35 cellular contexts compared by ENCODE assay signal in the genomic region with DNA sequence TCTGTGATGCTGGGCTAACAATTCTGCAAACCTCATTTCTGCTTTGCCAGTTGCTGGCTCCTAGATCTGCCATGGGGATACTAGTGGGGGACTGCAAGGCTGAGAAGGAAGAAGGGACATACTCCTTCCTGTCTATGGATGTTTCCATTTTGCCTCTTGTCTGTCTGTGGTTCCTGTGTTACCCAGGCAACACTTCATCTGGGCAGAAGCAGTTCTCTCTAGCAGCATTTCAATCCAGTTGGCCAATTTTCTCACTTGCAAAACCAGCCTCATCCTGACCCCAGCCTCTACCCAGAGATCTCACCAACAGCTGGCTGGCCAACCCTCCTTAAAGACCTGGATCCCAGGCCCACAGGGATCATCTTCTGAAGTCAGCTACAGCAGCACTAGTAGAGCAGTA.
"Had no signal": no experiment of that assay in that cellular context is flagged by ENCODE, and none has a peak within 500 bp of the region (broad histone marks: within the 10 kb centered on the region; RNA-seq: fewer than 3 reads in every experiment).

No MANE protein-coding gene starts in this region.

- H3K27me3 ChIP-seq: adrenal gland, body of pancreas, brain microvascular endothelial cell, breast epithelium had no signal

- FAIRE-seq: astrocyte had no signal

- H3K36me3 ChIP-seq: adrenal gland, brain microvascular endothelial cell, breast epithelium, WERI-Rb-1 had no signal

- H3K9me3 ChIP-seq: adrenal gland had no signal

- DNase-seq: activated CD4-positive, alpha-beta memory T cell treated with anti-CD3 and anti-CD28 coated beads for 36 hours; activated CD4-positive, alpha-beta T cell treated with anti-CD3 and anti-CD28 coated beads for 1 hour; activated CD4-positive, alpha-beta T cell treated with anti-CD3 and anti-CD28 coated beads for 36 hours; activated CD4-positive, alpha-beta T cell treated with anti-CD3 and anti-CD28 coated beads for 48 hours; activated CD4-positive, alpha-beta T cell treated with anti-CD3 and anti-CD28 coated beads, Interleukin-2, amount 50 U/mL, for 1 hour; activated CD4-positive, alpha-beta T cell treated with anti-CD3 and anti-CD28 coated beads, Interleukin-2, amount 50 U/mL, for 4 hours; activated CD4-positive, CD25-positive, alpha-beta regulatory T cell; activated CD8-positive, alpha-beta memory T cell treated with anti-CD3 and anti-CD28 coated beads, Interleukin-2, amount 50 U/mL, for 4 hours; activated CD8-positive, alpha-beta T cell treated with anti-CD3 and anti-CD28 coated beads for 36 hours; activated effector memory CD4-positive, alpha-beta T cell treated with anti-CD3 and anti-CD28 coated beads, Interleukin-2, amount 50 U/mL, for 16 hours; activated gamma-delta T cell treated with Interleukin-2 at 50 U/mL for 16 hours; activated naive CD4-positive, alpha-beta T cell; activated naive CD4-positive, alpha-beta T cell treated with anti-CD3 and anti-CD28 coated beads for 36 hours; activated naive CD4-positive, alpha-beta T cell treated with anti-CD3 and anti-CD28 coated beads, Interleukin-2, amount 50 U/mL, for 16 hours; activated naive CD8-positive, alpha-beta T cell treated with anti-CD3 and anti-CD28 coated beads for 36 hours; activated T-cell treated with anti-CD3 and anti-CD28 coated beads for 4 hours; activated T-cell treated with anti-CD3 and anti-CD28 coated beads, Interleukin-2, amount 50 U/mL, for 1 hour; activated T-cell treated with anti-CD3 and anti-CD28 coated beads, Interleukin-2, amount 50 U/mL, for 4 hours; activated T-cell treated with anti-CD3 and anti-CD28 coated beads, Interleukin-2, amount 50 U/mL, for 72 hours; adrenal gland; amniotic stem cell; aorta; body of pancreas; brain microvascular endothelial cell; central memory CD4-positive, alpha-beta T cell; T-helper 1 cell; T-helper 2 cell; T-helper 9 cell; WERI-Rb-1 had no signal

- H3K4me1 ChIP-seq: breast epithelium had no signal

- H3K27ac ChIP-seq: adrenal gland, body of pancreas, brain microvascular endothelial cell, breast epithelium, WERI-Rb-1 had no signal

- ATAC-seq: activated CD4-positive, alpha-beta T cell treated with anti-CD3 and anti-CD28 coated beads for 36 hours; activated CD4-positive, CD25-positive, alpha-beta regulatory T cell treated with anti-CD3 and anti-CD28 coated beads, Interleukin-2, amount 50 U/mL, for 24 hours; activated CD8-positive, alpha-beta T cell treated with anti-CD3 and anti-CD28 coated beads for 36 hours; activated naive CD4-positive, alpha-beta T cell treated with anti-CD3 and anti-CD28 coated beads, Interleukin-2, amount 50 U/mL, for 72 hours; activated T-cell treated with anti-CD3 and anti-CD28 coated beads, Interleukin-2, amount 50 U/mL, for 4 hours; activated T-cell treated with anti-CD3 and anti-CD28 coated beads, Interleukin-2, amount 50 U/mL, for 72 hours; activated T-helper 17 cell treated with anti-CD3 and anti-CD28 coated beads, Interleukin-2, amount 50 U/mL, for 72 hours; body of pancreas; WTC11 had no signal

- H3K4me3 ChIP-seq: adrenal gland, body of pancreas, breast epithelium had no signal
